In genomic region chr2:198054299-198054698, GRCh38 we compare ENCODE assay signal across 8 cellular contexts.
A peak's percentile ranks its signal among the peaks of the same experiment; 100 is the strongest.
DNase-seq lines count a peak whose midpoint lies in the region; ATAC-seq and TF ChIP-seq lines count a peak whose summit lies in the region.

No MANE protein-coding gene starts in this region.

- H3K36me3 ChIP-seq in osteoblast (ENCODE audit: insufficient read depth, low read length), result no peaks in the 10 kb centered on the region

- no peaks in the 10 kb centered on the region for H3K27me3 Mint-ChIP-seq in effector memory CD8-positive, alpha-beta T cell

- no peak for TF ChIP-seq POLR2A in GM18505 (IDR thresholded peaks at IDR 0.05; ENCODE audit: borderline replicate concordance, extremely low read depth, insufficient read depth, insufficient read length)

- peak; percentile 65 for TF ChIP-seq CTCF in osteoblast (IDR thresholded peaks at IDR 0.05; ENCODE audit: extremely low read depth, low read depth, low read length)

- no peak overlapping the region for H3K4me3 ChIP-seq in osteoblast (ENCODE audit: insufficient read depth, low read length)

- no peak overlapping the region for H3K4me2 ChIP-seq in osteoblast (ENCODE audit: insufficient read depth, low read length)

- no peaks in the 10 kb centered on the region for H3K9me3 ChIP-seq in osteoblast (ENCODE audit: low read depth, low read length)

- H3K27me3 ChIP-seq in osteoblast (ENCODE audit: insufficient read depth, low read length), result no peaks in the 10 kb centered on the region

- H3K4me1 ChIP-seq in osteoblast (ENCODE audit: insufficient read depth, low read length), result no peaks in the 10 kb centered on the region

- no peak overlapping the region for H3K27ac Mint-ChIP-seq in effector memory CD8-positive, alpha-beta T cell

- DNase-seq in A172 (ENCODE audit: low spot score) (peak; percentile 9), osteoblast (ENCODE audit: insufficient read length, low spot score, missing footprints) (peak; percentile 73), left lobe of liver (ENCODE audit: low spot score) (no peak)
- DNase-seq in effector memory CD8-positive, alpha-beta T cell, result peak in 1 of 3 experiments; percentile 6
- no peak for DNase-seq in NK-92 treated with Interleukin-12 subunit alpha and Interleukin-12 subunit beta, amount 100 ng/mL, for 24 hours (lab: John Stamatoyannopoulos, UW)

- ATAC-seq in GM18505 (IDR thresholded peaks at IDR 0.05; ENCODE audit: unreplicated experiment), result peak; percentile 64
- ATAC-seq in HG03095 (IDR thresholded peaks at IDR 0.05; ENCODE audit: unreplicated experiment), result peak; percentile 89
- ATAC-seq in activated CD4-positive, CD25-positive, alpha-beta regulatory T cell treated with anti-CD3 and anti-CD28 coated beads, Interleukin-2, amount 50 U/mL, for 24 hours, result peak; percentile 63 to 82
- ATAC-seq in effector memory CD8-positive, alpha-beta T cell (replicated peaks), result peak; percentile 35
- ATAC-seq in left lobe of liver, result no peak

- no peak overlapping the region for H3K4me3 Mint-ChIP-seq in effector memory CD8-positive, alpha-beta T cell

- H4K20me1 ChIP-seq in osteoblast (ENCODE audit: insufficient read depth, low read length), result no peaks in the 10 kb centered on the region

- no peaks in the 10 kb centered on the region for H3K9me3 Mint-ChIP-seq in effector memory CD8-positive, alpha-beta T cell

- no peaks in the 10 kb centered on the region for H3K4me1 Mint-ChIP-seq in effector memory CD8-positive, alpha-beta T cell (ENCODE audit: low read depth in 2 of 2)

- no peak overlapping the region for H2AFZ ChIP-seq in osteoblast (ENCODE audit: low read length)

- no peaks in the 10 kb centered on the region for H3K79me2 ChIP-seq in osteoblast (ENCODE audit: insufficient read depth, low read length)

- H3K36me3 Mint-ChIP-seq in effector memory CD8-positive, alpha-beta T cell (ENCODE audit: insufficient read depth), result no peaks in the 10 kb centered on the region

- H3K27ac ChIP-seq in osteoblast (ENCODE audit: low read depth, low read length), result no peak overlapping the region

Comparison
In these comparisons a context has a peak if more than half of its experiments do, and no peak if none do; other contexts are left out.
1. DNase-seq: peak in A172 (single experiment) and osteoblast (single experiment); none in NK-92 treated with Interleukin-12 subunit alpha and Interleukin-12 subunit beta, amount 100 ng/mL, for 24 hours (single experiment) and left lobe of liver (single experiment).